Comparison of ENCODE assay signal across 19 cellular contexts in genomic region chr10:131006458-131007256, GRCh38.
DNase-seq lines count a peak whose midpoint lies in the region; ATAC-seq, FAIRE-seq and TF ChIP-seq lines count a peak whose summit lies in the region.
"Had no signal": no experiment of that assay in that cellular context is flagged by ENCODE, and none has a peak within 500 bp of the region (broad histone marks: within the 10 kb centered on the region; RNA-seq: fewer than 3 reads in every experiment).

No MANE protein-coding gene starts in this region.

- H2AFZ ChIP-seq in H1 (ENCODE audit: low read length) (no peak overlapping the region), HepG2 (ENCODE audit: low read length) (no peak overlapping the region)
- H2AFZ ChIP-seq: GM23248 had no signal

- no peaks in the 10 kb centered on the region for H4K20me1 ChIP-seq in H1 (replicated peaks in 1 of 2; ENCODE audit: control insufficient read depth in 1 of 2, insufficient read depth in 2 of 2, low read length in 2 of 2)
- H4K20me1 ChIP-seq in HepG2 (ENCODE audit: insufficient read depth, low read length): 0 out of 2 replicates have a peak, but pooled peaks cover 2% of the 10 kb centered on the region

- H3K79me1 ChIP-seq in H1 (ENCODE audit: low read depth, low read length): no peaks in the 10 kb centered on the region

- no peak overlapping the region for H4K8ac ChIP-seq in H1 (ENCODE audit: extremely low read depth, insufficient read depth, low read length)

- H2BK120ac ChIP-seq in H1 (replicated peaks; ENCODE audit: low read depth, low read length): no peak overlapping the region

- H3K56ac ChIP-seq in H1 (replicated peaks; ENCODE audit: insufficient read length, low read depth, low read length): no peak overlapping the region

- no peak overlapping the region for H3K23ac ChIP-seq in H1 (ENCODE audit: insufficient read length)

- H3K27me3 ChIP-seq in right atrium auricular region (no peaks in the 10 kb centered on the region), H1 (replicated peaks in 1 of 4; ENCODE audit: control insufficient read depth in 3 of 4, extremely low read depth in 1 of 4, insufficient read depth in 3 of 4, low read length in 3 of 4) (0 out of 7 replicates have a peak, but pooled peaks cover 0 to 2% (median 0%) of the 10 kb centered on the region in 4 experiments), HepG2 (ENCODE audit: control insufficient read depth in 1 of 2, insufficient read depth in 2 of 2, low read length in 2 of 2) (peaks cover 0 to 7% of the 10 kb centered on the region in 2 experiments; a peak in 2 of 5 replicates), upper lobe of right lung (no peaks in the 10 kb centered on the region)

- DNase-seq in cardiac septum (ENCODE audit: low spot score) (peak; percentile 22), right atrium auricular region (ENCODE audit: low spot score) (no peak), H1 (ENCODE audit: low read depth in 1 of 2, low spot score in 2 of 2) (no peak), HepG2 (ENCODE audit: low spot score) (no peak), upper lobe of right lung (peak; percentile 39), NCI-H1092 (lab: John Stamatoyannopoulos, UW) (no peak)
- no peak for DNase-seq in activated CD4-positive, CD25-positive, alpha-beta regulatory T cell (lab: John Stamatoyannopoulos, UW)
- DNase-seq in activated CD4-positive, alpha-beta T cell treated with anti-CD3 and anti-CD28 coated beads for 36 hours: no peak
- DNase-seq: C1 segment of cervical spinal cord; Calu3; CD4-positive, alpha-beta memory T cell; COR-L47; DMS153; DND-41; GM23248; H9 had no signal

- no peak overlapping the region for H2BK5ac ChIP-seq in H1 (ENCODE audit: low read depth, low read length)

- H3K14ac ChIP-seq in H1 (ENCODE audit: insufficient read length): no peak overlapping the region

- H3K9me3 ChIP-seq in right atrium auricular region (no peaks in the 10 kb centered on the region), H1 (ENCODE audit: insufficient read depth in 2 of 2, low read depth in 1 of 2, low read length in 1 of 2) (no peaks in the 10 kb centered on the region; a peak in 1 of 4 replicates), HepG2 (ENCODE audit: low read length) (peaks cover 4% of the 10 kb centered on the region; the same call in 1 of the 2 replicates), upper lobe of right lung (no peaks in the 10 kb centered on the region)

- H3K4me1 Mint-ChIP-seq in activated CD4-positive, alpha-beta T cell treated with anti-CD3 and anti-CD28 coated beads for 36 hours: no peaks in the 10 kb centered on the region
- H3K4me1 Mint-ChIP-seq: CD4-positive, alpha-beta memory T cell had no signal

- in situ Hi-C loops in HepG2 (cut with HindIII; ENCODE audit: extremely low pct_ligation_motif_present, low pct_unique_long_range_greater_than_20kb): no loop called here

- H3K9me3 Mint-ChIP-seq in activated CD4-positive, alpha-beta T cell treated with anti-CD3 and anti-CD28 coated beads for 36 hours (ENCODE audit: low read depth): peaks cover 2% of the 10 kb centered on the region

- intact Hi-C loops in cardiac septum (cut with DNase I): no loop called here
- intact Hi-C loops in HepG2 (cut with micrococcal nuclease; ENCODE audit: unreplicated experiment): no loop called here
- intact Hi-C loops in upper lobe of right lung (cut with DNase I): no loop called here
- intact Hi-C loops in activated CD4-positive, alpha-beta T cell treated with anti-CD3 and anti-CD28 coated beads for 36 hours (cut with DNase I, micrococcal nuclease): no loop called here

- H3K79me2 ChIP-seq in H1 (ENCODE audit: control insufficient read depth in 1 of 2, insufficient read depth in 2 of 2, low read length in 2 of 2) (no peaks in the 10 kb centered on the region), HepG2 (ENCODE audit: insufficient read depth, low read length) (no peaks in the 10 kb centered on the region)

- H4K5ac ChIP-seq in H1 (ENCODE audit: insufficient read length, low read depth, low read length): no peak overlapping the region

- peak overlapping the region; percentile 5; the same call in 1 of the 2 replicates for H2BK12ac ChIP-seq in H1 (ENCODE audit: low read depth, low read length)

- H3K27ac Mint-ChIP-seq in activated CD4-positive, alpha-beta T cell treated with anti-CD3 and anti-CD28 coated beads for 36 hours: no peak overlapping the region
- H3K27ac Mint-ChIP-seq: CD4-positive, alpha-beta memory T cell had no signal

- peak overlapping the region; percentile 67; the same call in 1 of the 2 replicates for H2AK5ac ChIP-seq in H1 (ENCODE audit: low read depth, low read length)

- H2BK15ac ChIP-seq in H1 (ENCODE audit: low read length): no peak overlapping the region

- no peak overlapping the region for H3K18ac ChIP-seq in H1 (ENCODE audit: extremely low read depth, low read length)

- no peak overlapping the region for H3K27ac ChIP-seq in right atrium auricular region
- no peak overlapping the region for H3K27ac ChIP-seq in H1 (ENCODE audit: low read depth, low read length)
- H3K27ac ChIP-seq in HepG2 (ENCODE audit: extremely low read length, insufficient read depth, low read length): no peak overlapping the region
- no peak overlapping the region for H3K27ac ChIP-seq in upper lobe of right lung
- H3K27ac ChIP-seq: GM23248 had no signal

- ATAC-seq in HepG2: no peak
- ATAC-seq in upper lobe of right lung: no peak
- no peak for ATAC-seq in activated CD4-positive, alpha-beta T cell treated with anti-CD3 and anti-CD28 coated beads for 36 hours
- ATAC-seq: HCT116 had no signal

- H3K4me3 ChIP-seq in right atrium auricular region (no peak overlapping the region), H1 (ENCODE audit: extremely low read depth in 1 of 4, insufficient read depth in 2 of 4, low read depth in 3 of 4, low read length in 4 of 4) (no peak overlapping the region), HepG2 (replicated peaks in 1 of 3; ENCODE audit: insufficient read depth in 1 of 3, low read depth in 2 of 3, low read length in 3 of 3) (no peak overlapping the region), upper lobe of right lung (no peak overlapping the region)
- H3K4me3 ChIP-seq: GM23248 had no signal

- H4K91ac ChIP-seq in H1 (replicated peaks; ENCODE audit: insufficient read length, low read length): peak overlapping the region; percentile 49

- H3K4ac ChIP-seq in H1 (replicated peaks; ENCODE audit: insufficient read length, low read depth, low read length): no peak overlapping the region

- TF ChIP-seq POLR2A in H1 (IDR thresholded peaks at IDR 0.05; ENCODE audit: control extremely low read depth in 1 of 2, low read depth in 2 of 2, low read length in 2 of 2): no peak
- TF ChIP-seq POLR2A in HepG2 (IDR thresholded peaks at IDR 0.05; ENCODE audit: insufficient read depth in 1 of 2, low read depth in 2 of 2, low read length in 2 of 2): no peak

- BruUV-seq in HepG2 (replicated peaks; lab: Mats Ljungman, UMichigan): no TSS peak

- H3K36me3 Mint-ChIP-seq in activated CD4-positive, alpha-beta T cell treated with anti-CD3 and anti-CD28 coated beads for 36 hours (ENCODE audit: low read depth): no peaks in the 10 kb centered on the region
- H3K36me3 Mint-ChIP-seq: CD4-positive, alpha-beta memory T cell had no signal

- no peaks in the 10 kb centered on the region for H3K4me1 ChIP-seq in right atrium auricular region
- peaks cover 5 to 15% (median 10%) of the 10 kb centered on the region in 4 experiments; a peak in 6 of 7 replicates for H3K4me1 ChIP-seq in H1 (replicated peaks in 1 of 4; ENCODE audit: control insufficient read depth in 3 of 4, insufficient read depth in 4 of 4, low read length in 3 of 4)
- H3K4me1 ChIP-seq in HepG2 (ENCODE audit: insufficient read depth, low read length): no peaks in the 10 kb centered on the region
- H3K4me1 ChIP-seq in upper lobe of right lung: no peaks in the 10 kb centered on the region

- no peaks in the 10 kb centered on the region for H3K36me3 ChIP-seq in right atrium auricular region
- H3K36me3 ChIP-seq in H1 (ENCODE audit: control insufficient read depth in 2 of 4, insufficient read depth in 4 of 4, low read length in 3 of 4): no peaks in the 10 kb centered on the region
- H3K36me3 ChIP-seq in HepG2 (replicated peaks in 1 of 2; ENCODE audit: control insufficient read depth in 1 of 2, insufficient read depth in 2 of 2, low read length in 2 of 2): no peaks in the 10 kb centered on the region
- H3K36me3 ChIP-seq in upper lobe of right lung: no peaks in the 10 kb centered on the region

- no peak for FAIRE-seq in H1 (lab: Jason Lieb, UNC)
- no peak for FAIRE-seq in HepG2 (lab: Jason Lieb, UNC)
- FAIRE-seq: G401.6, GM12892 had no signal

- no peaks in the 10 kb centered on the region for H3K27me3 Mint-ChIP-seq in activated CD4-positive, alpha-beta T cell treated with anti-CD3 and anti-CD28 coated beads for 36 hours

- POLR2A ChIA-PET in H1 (lab: Charles Lee; ENCODE audit: partially characterized antibody): no interaction called here
- POLR2A ChIA-PET in HepG2 (lab: Yijun Ruan, JAX): no interaction called here
- POLR2A ChIA-PET in activated CD4-positive, alpha-beta T cell treated with anti-CD3 and anti-CD28 coated beads for 36 hours (lab: Charles Lee): no interaction called here

- H3K4me2 ChIP-seq in H1 (ENCODE audit: insufficient read depth in 1 of 2, low read depth in 2 of 2, low read length in 2 of 2) (no peak overlapping the region), HepG2 (ENCODE audit: low read depth, low read length) (no peak overlapping the region)

- TF ChIP-seq EP300 in H1 (IDR thresholded peaks at IDR 0.05; ENCODE audit: borderline replicate concordance in 1 of 2, low read depth in 2 of 2, low read length in 2 of 2): no peak
- no peak for TF ChIP-seq EP300 in HepG2 (IDR thresholded peaks at IDR 0.05; ENCODE audit: low read depth in 2 of 2, low read length in 2 of 2)
- TF ChIP-seq EP300 in HepG2 (CRISPR knock-in tag; IDR thresholded peaks at IDR 0.05; ENCODE audit: borderline replicate concordance): no peak

- TF ChIP-seq CTCF in right atrium auricular region (IDR thresholded peaks at IDR 0.05): no peak
- no peak for TF ChIP-seq CTCF in H1 (IDR thresholded peaks at IDR 0.05; ENCODE audit: control extremely low read depth in 1 of 3, insufficient read depth in 1 of 3, low read depth in 1 of 3, low read length in 3 of 3)
- TF ChIP-seq CTCF in HepG2 (CRISPR knock-in tag; IDR thresholded peaks at IDR 0.05): no peak
- TF ChIP-seq CTCF in upper lobe of right lung (IDR thresholded peaks at IDR 0.05): no peak

- CTCF ChIA-PET in H1 (lab: Charles Lee; ENCODE audit: partially characterized antibody) (interaction anchor here (0.5 kb wide), 1 partner anchor 709 kb away, joined by 3 read pairs; no protein-coding TSS in a partner anchor), HepG2 (lab: Yijun Ruan, JAX; ENCODE audit: low intra/inter-chr PET ratio, low total read pairs) (no interaction called here)
- CTCF ChIA-PET in activated CD4-positive, alpha-beta T cell treated with anti-CD3 and anti-CD28 coated beads for 36 hours (lab: Charles Lee): no interaction called here

- WGBS in H1 (ENCODE audit: extremely low coverage in 1 of 2, insufficient coverage in 1 of 2, insufficient read length in 1 of 2, insufficient replicate concordance in 2 of 2, low coverage in 1 of 2, low lambda C conversion rate in 2 of 2, missing lambda C conversion rate in 1 of 2), 2 experiments: 95% methylated on average over 10 of the region's 10 CpGs; no CpG with 5 or more reads in 1 of the 2 experiments
- WGBS in HepG2 (ENCODE audit: low lambda C conversion rate): 20% methylated on average over 7 of the region's 10 CpGs

- H3K9ac ChIP-seq in H1 (replicated peaks in 1 of 4; ENCODE audit: extremely low read depth in 1 of 4, low read depth in 3 of 4, low read length in 3 of 4): no peak overlapping the region
- H3K9ac ChIP-seq in HepG2 (ENCODE audit: insufficient read depth, low read depth, low read length): no peak overlapping the region
- H3K9ac ChIP-seq: GM23248 had no signal

- H2BK20ac ChIP-seq in H1 (ENCODE audit: low read length): 0 out of 2 replicates have a peak overlapping the region, but pooled peaks have one; percentile 23

- H3K23me2 ChIP-seq in H1 (ENCODE audit: low read depth, low read length): no peaks in the 10 kb centered on the region

- no peak for TF ChIP-seq RAD21 in H1 (IDR thresholded peaks at IDR 0.05 in 1 of 2, conservative IDR thresholded peaks at IDR 0.05 in 1 of 2; ENCODE audit: low read depth in 2 of 2, low read length in 2 of 2)
- no peak for TF ChIP-seq RAD21 in HepG2 (CRISPR knock-in tag; IDR thresholded peaks at IDR 0.05)

- no peak overlapping the region for H3K4me3 Mint-ChIP-seq in activated CD4-positive, alpha-beta T cell treated with anti-CD3 and anti-CD28 coated beads for 36 hours
- H3K4me3 Mint-ChIP-seq: H9 had no signal

Comparison
In these comparisons a context has a peak if more than half of its experiments do, and no peak if none do; other contexts are left out.
1. DNase-seq: peak in cardiac septum (single experiment) and upper lobe of right lung (single experiment); none in right atrium auricular region (single experiment), H1 (0 of 2), HepG2 (single experiment), activated CD4-positive, CD25-positive, alpha-beta regulatory T cell (0 of 4), activated CD4-positive, alpha-beta T cell treated with anti-CD3 and anti-CD28 coated beads for 36 hours (single experiment) and NCI-H1092 (single experiment).